14 cellular contexts compared by ENCODE assay signal in the genomic region with DNA sequence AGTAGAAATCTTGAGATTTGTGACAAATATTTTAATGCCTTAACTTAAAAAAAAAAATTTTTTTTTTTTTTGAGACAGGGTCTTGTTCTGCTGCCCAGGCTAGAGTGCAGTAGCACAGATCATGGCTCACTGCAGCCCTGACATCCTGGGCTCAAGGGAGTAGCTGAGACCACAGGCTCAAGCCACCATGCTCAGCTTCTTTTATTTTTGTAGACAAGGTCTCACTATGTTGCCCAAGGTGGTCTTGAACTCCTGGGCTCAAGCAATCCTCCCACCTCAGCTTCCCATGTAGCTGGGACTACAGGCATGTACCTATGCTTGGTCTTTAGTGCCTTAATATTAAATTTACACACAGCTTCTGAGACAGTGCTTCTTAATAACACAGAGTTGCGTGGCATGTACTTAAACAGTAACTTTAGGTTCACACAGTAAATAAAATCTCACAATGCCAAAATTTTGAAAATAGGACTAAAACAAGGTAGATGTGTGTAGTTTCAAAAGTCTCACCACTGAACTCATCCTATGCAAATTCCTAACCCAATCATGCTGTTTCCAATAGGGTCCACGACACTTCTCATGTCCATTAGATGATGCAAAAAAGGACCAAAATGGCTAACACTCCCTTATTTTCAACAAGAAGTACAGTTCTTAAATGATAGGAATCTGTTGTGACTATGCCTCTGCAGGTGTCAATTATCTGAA. TPM values are rescaled to one million over a fixed set of nuclear protein-coding genes. Genes with fewer than 3 reads are reported as not detected.
A peak's percentile ranks its signal among the peaks of the same experiment; 100 is the strongest.
DNase-seq lines count a peak whose midpoint lies in the region; ATAC-seq, FAIRE-seq and TF ChIP-seq lines count a peak whose summit lies in the region.
"Had no signal": no experiment of that assay in that cellular context is flagged by ENCODE, and none has a peak within 500 bp of the region (broad histone marks: within the 10 kb centered on the region; RNA-seq: fewer than 3 reads in every experiment).

No MANE protein-coding gene starts in this region.

- H3K36me3 Mint-ChIP-seq in T-cell: peaks cover 42% of the 10 kb centered on the region

- peak overlapping the region; percentile 90; the same call in 1 of the 2 replicates for H3K4me2 ChIP-seq in SK-N-SH
- peak overlapping the region; percentile 87 for H3K4me2 ChIP-seq in hepatocyte

- CTCF ChIA-PET in SK-N-SH (lab: Yijun Ruan, JAX) (no interaction called here), T-cell (lab: Charles Lee) (interaction anchor here in 1 of 2 donors (1.0 kb wide), 1 partner anchor 21 kb away, joined by 3 read pairs; no protein-coding TSS in a partner anchor)

- H4K20me1 ChIP-seq in SK-N-SH (ENCODE audit: insufficient read depth) (peaks cover 35% of the 10 kb centered on the region), hepatocyte (ENCODE audit: insufficient read depth, poor library complexity, severe bottlenecking) (peaks cover 35% of the 10 kb centered on the region)

- no peak for TF ChIP-seq RAD21 in SK-N-SH (IDR thresholded peaks at IDR 0.05; ENCODE audit: low read length)

- TF ChIP-seq POLR2A in GM12891 (IDR thresholded peaks at IDR 0.05; ENCODE audit: low read depth, low read length): peak; percentile 31; the same call in 1 of the 2 replicates

- no peaks in the 10 kb centered on the region for H3K9me2 ChIP-seq in SK-N-SH
- H3K9me2 ChIP-seq in hepatocyte (replicated peaks; ENCODE audit: insufficient read depth): no peaks in the 10 kb centered on the region

- peaks cover 69 to 72% of the 10 kb centered on the region in 2 experiments for H3K36me3 ChIP-seq in SK-N-SH (replicated peaks in 1 of 2; ENCODE audit: control insufficient read depth in 1 of 2, insufficient read depth in 2 of 2, low read length in 1 of 2)
- peaks cover 8% of the 10 kb centered on the region for H3K36me3 ChIP-seq in hepatocyte (replicated peaks; ENCODE audit: insufficient read depth, low read depth)

- no peak for TF ChIP-seq EP300 in SK-N-SH (IDR thresholded peaks at IDR 0.05; ENCODE audit: borderline replicate concordance in 1 of 2, low read depth in 1 of 2, low read length in 1 of 2)

- peaks cover 15% of the 10 kb centered on the region for H3F3A ChIP-seq in SK-N-SH (replicated peaks; ENCODE audit: insufficient read depth)

- 89% methylated on average over 2 of the region's 2 CpGs for WGBS in SK-N-SH (ENCODE audit: low lambda C conversion rate)
- WGBS in hepatocyte (ENCODE audit: low lambda C conversion rate, missing lambda C conversion rate): 93% methylated on average over 2 of the region's 2 CpGs

- H3K27ac Mint-ChIP-seq in T-cell: peak overlapping the region; percentile 15 to 98

- no peak overlapping the region for H2AFZ ChIP-seq in SK-N-SH (ENCODE audit: low read depth)
- no peak overlapping the region for H2AFZ ChIP-seq in hepatocyte

- no peak overlapping the region for H3K4me3 ChIP-seq in SK-N-SH (ENCODE audit: low read depth in 2 of 2, low read length in 1 of 2)
- no peak overlapping the region for H3K4me3 ChIP-seq in hepatocyte
- H3K4me3 ChIP-seq: spleen, thoracic aorta had no signal

- ATAC-seq in SK-N-SH treated with all-trans-retinoic acid at 6 μM for 48 hours (no peak), T-cell (replicated peaks in 1 of 4) (no peak)

- no peak overlapping the region for H3K4me3 Mint-ChIP-seq in T-cell

- H3K79me2 ChIP-seq in SK-N-SH (ENCODE audit: insufficient read depth) (peaks cover 83% of the 10 kb centered on the region), hepatocyte (peaks cover 76% of the 10 kb centered on the region)

- no peak for DNase-seq in SK-N-SH
- no peak for DNase-seq in GM12891 (ENCODE audit: insufficient read length, low spot score)
- no peak for DNase-seq in T-cell
- no peak for DNase-seq in hepatocyte (ENCODE audit: low spot score)
- DNase-seq in COLO829 (ENCODE audit: low spot score): no peak
- DNase-seq in islet precursor cell: no peak
- no peak for DNase-seq in NCI-H82 treated with DMSO at 0.1 percent for 48 hours (lab: John Stamatoyannopoulos, UW; ENCODE audit: unreplicated experiment)
- DNase-seq: dorsolateral prefrontal cortex, NCI-H146, NCI-H510A, spleen had no signal

- no peak overlapping the region for H3K9ac ChIP-seq in SK-N-SH

- H3K4me1 Mint-ChIP-seq in T-cell: peaks cover 38 to 46% (median 41%) of the 10 kb centered on the region in 3 donors

- H3K4me1 ChIP-seq in SK-N-SH (ENCODE audit: control insufficient read depth in 1 of 2, insufficient read depth in 2 of 2, low read depth in 1 of 2, low read length in 1 of 2) (peaks cover 11 to 21% of the 10 kb centered on the region in 2 experiments), hepatocyte (ENCODE audit: insufficient read depth) (peaks cover 15% of the 10 kb centered on the region)

- no peaks in the 10 kb centered on the region for H3K27me3 Mint-ChIP-seq in T-cell

- H3K9me3 Mint-ChIP-seq in T-cell: no peaks in the 10 kb centered on the region

- POLR2A ChIA-PET in SK-N-SH (lab: Yijun Ruan, JAX) (no interaction called here), T-cell (lab: Charles Lee) (interaction anchor here (0.5 to 1.8 kb wide), 3 partner anchors 14 to 210 kb away, joined by 3 to 5 read pairs (median 3); partner anchors contain the start of gene MARS2 (in 1 of the 2))

- no peaks in the 10 kb centered on the region for H3K27me3 ChIP-seq in SK-N-SH (ENCODE audit: insufficient read depth)
- H3K27me3 ChIP-seq in hepatocyte: no peaks in the 10 kb centered on the region
- H3K27me3 ChIP-seq: dorsolateral prefrontal cortex, spleen had no signal

- no peak for FAIRE-seq in GM12891 (lab: Jason Lieb, UNC)

- H3K27ac ChIP-seq in SK-N-SH (ENCODE audit: low read depth in 2 of 2, low read length in 1 of 2): no peak overlapping the region
- no peak overlapping the region for H3K27ac ChIP-seq in hepatocyte
- H3K27ac ChIP-seq: RWPE1, spleen, thoracic aorta had no signal

- no peaks in the 10 kb centered on the region for H3K9me3 ChIP-seq in SK-N-SH
- H3K9me3 ChIP-seq in hepatocyte (ENCODE audit: low read depth): no peaks in the 10 kb centered on the region
- H3K9me3 ChIP-seq: spleen, thoracic aorta had no signal

- TF ChIP-seq CTCF in SK-N-SH (IDR thresholded peaks at IDR 0.05) (no peak), hepatocyte (IDR thresholded peaks at IDR 0.05; ENCODE audit: poor library complexity) (no peak)

TF ChIP-seq in SK-N-SH, 30 proteins besides CTCF, POLR2A, EP300 and RAD21 (continues in another document):
- TF ChIP-seq RFX5 (IDR thresholded peaks at IDR 0.05; ENCODE audit: low read length) (no peak), YY1 (IDR thresholded peaks at IDR 0.05; ENCODE audit: low read depth) (no peak), RXRA (IDR thresholded peaks at IDR 0.05; ENCODE audit: borderline replicate concordance, low read depth) (no peak), TAF1 (IDR thresholded peaks at IDR 0.05; ENCODE audit: borderline replicate concordance, low read depth, low read length) (no peak), MXI1 (IDR thresholded peaks at IDR 0.05; ENCODE audit: low read depth, low read length) (no peak), EZH2phosphoT487 (IDR thresholded peaks at IDR 0.05; ENCODE audit: borderline replicate concordance, low read depth) (no peak), POLR2AphosphoS5 (IDR thresholded peaks at IDR 0.05; ENCODE audit: low read depth, low read length) (no peak)

TF ChIP-seq in SK-N-SH treated with all-trans-retinoic acid at 6 μM for 48 hours, 23 proteins besides CTCF, POLR2A, EP300 and RAD21 (continues in another document):
- TF ChIP-seq ZNF70 (CRISPR knock-in tag; IDR thresholded peaks at IDR 0.05): no peak
- no peak for TF ChIP-seq ARNTL (CRISPR knock-in tag; IDR thresholded peaks at IDR 0.05; ENCODE audit: borderline replicate concordance, low read depth)

TF ChIP-seq in GM12891, 5 proteins besides CTCF, POLR2A, EP300 and RAD21:
- TF ChIP-seq SPI1 (IDR thresholded peaks at IDR 0.05; ENCODE audit: low read depth, low read length) (no peak), POU2F2 (IDR thresholded peaks at IDR 0.05; ENCODE audit: low read depth, low read length) (no peak), PAX5 (IDR thresholded peaks at IDR 0.05; ENCODE audit: insufficient read depth, low read length, severe bottlenecking) (no peak), POLR2AphosphoS5 (IDR thresholded peaks at IDR 0.05; ENCODE audit: low read depth, low read length) (no peak), TAF1 (IDR thresholded peaks at IDR 0.05; ENCODE audit: low read depth, low read length) (no peak)

RNA-seq across cellular contexts. Expression of gene HSPD1, which starts 4.1 kb away (rescaled TPM):
- polyA plus RNA-seq in SK-N-SH (2012; rRNA removed): 212 and 227 TPM in 2 replicates
- polyA plus RNA-seq in SK-N-SH (2012; cell fraction: cytosol; rRNA removed): 255 and 362 TPM in 2 replicates
- polyA plus RNA-seq in SK-N-SH (2012; cell fraction: nucleus; rRNA removed): 101 and 200 TPM in 2 replicates
- 397 TPM for polyA plus RNA-seq in GM12891 (2012; ENCODE audit: low read depth, missing spikeins)
- 100 to 1,000 TPM; 125 to 164 (median 130) TPM for total RNA-seq in T-cell
- 327 and 339 TPM in 2 replicates for total RNA-seq in hepatocyte
- 293 and 309 TPM in 2 replicates for polyA plus RNA-seq in hepatocyte

RNA-seq across cellular contexts. Expression of gene HSPE1, which starts 4.6 kb away (rescaled TPM):
- polyA plus RNA-seq in SK-N-SH (2012; rRNA removed): 130 and 142 TPM in 2 replicates
- 214 and 427 TPM in 2 replicates for polyA plus RNA-seq in SK-N-SH (2012; cell fraction: cytosol; rRNA removed)
- polyA plus RNA-seq in SK-N-SH (2012; cell fraction: nucleus; rRNA removed): 26.6 and 39.8 TPM in 2 replicates
- 366 TPM for polyA plus RNA-seq in GM12891 (2012; ENCODE audit: low read depth, missing spikeins)
- 10 to 100 TPM; 49.9 to 72.7 (median 55.1) TPM for total RNA-seq in T-cell
- 146 and 194 TPM in 2 replicates for total RNA-seq in hepatocyte
- polyA plus RNA-seq in hepatocyte: 348 and 360 TPM in 2 replicates

RNA-seq across cellular contexts. Expression of gene MOB4, which starts 20.3 kb away (rescaled TPM):
- 22.0 and 24.6 TPM in 2 replicates for polyA plus RNA-seq in SK-N-SH (2012; rRNA removed)
- 34.7 and 47.5 TPM in 2 replicates for polyA plus RNA-seq in SK-N-SH (2012; cell fraction: cytosol; rRNA removed)
- 5.4 and 10.6 TPM in 2 replicates for polyA plus RNA-seq in SK-N-SH (2012; cell fraction: nucleus; rRNA removed)
- polyA plus RNA-seq in GM12891 (2012; ENCODE audit: low read depth, missing spikeins): 20.9 TPM
- 10 to 100 TPM; 16.6 to 20.2 (median 17.7) TPM for total RNA-seq in T-cell
- 44.0 and 50.1 TPM in 2 replicates for total RNA-seq in hepatocyte
- polyA plus RNA-seq in hepatocyte: 42.2 and 44.1 TPM in 2 replicates

RNA-seq across cellular contexts. Expression of gene COQ10B, which starts 42.2 kb away (rescaled TPM):
- 3.6 and 4.5 TPM in 2 replicates for polyA plus RNA-seq in SK-N-SH (2012; rRNA removed)
- polyA plus RNA-seq in SK-N-SH (2012; cell fraction: cytosol; rRNA removed): 7.6 and 10.7 TPM in 2 replicates
- polyA plus RNA-seq in SK-N-SH (2012; cell fraction: nucleus; rRNA removed): 1.4 and 3.2 TPM in 2 replicates
- 10.4 TPM for polyA plus RNA-seq in GM12891 (2012; ENCODE audit: low read depth, missing spikeins)
- 10 to 100 TPM; 27.3 to 51.4 (median 28.0) TPM for total RNA-seq in T-cell
- 40.2 and 44.4 TPM in 2 replicates for total RNA-seq in hepatocyte
- polyA plus RNA-seq in hepatocyte: 40.7 and 46.1 TPM in 2 replicates
